In genomic region chr19:17236831-17237543, GRCh38 we compare ENCODE assay signal across 1 cellular context.
TF ChIP-seq lines count a peak whose summit lies in the region.

No MANE protein-coding gene starts in this region.

TF ChIP-seq in H1, 55 proteins besides CTCF, POLR2A, EP300 and RAD21:
- TF ChIP-seq JUN (IDR thresholded peaks at IDR 0.05; ENCODE audit: low read depth, low read length), result no peak
- TF ChIP-seq ATF2 (IDR thresholded peaks at IDR 0.05; ENCODE audit: low read length), result no peak
- no peak for TF ChIP-seq CBX5 (IDR thresholded peaks at IDR 0.05; ENCODE audit: low read depth, low read length)
- no peak for TF ChIP-seq ASH2L (IDR thresholded peaks at IDR 0.05; ENCODE audit: low read length)
- no peak for TF ChIP-seq BRCA1 (IDR thresholded peaks at IDR 0.05; ENCODE audit: low read depth, low read length)
- no peak for TF ChIP-seq FOSL1 (IDR thresholded peaks at IDR 0.05; ENCODE audit: insufficient read depth, low read depth, low read length)
- TF ChIP-seq CEBPB (IDR thresholded peaks at IDR 0.05; ENCODE audit: low read depth, low read length), result no peak
- TF ChIP-seq HDAC6 (IDR thresholded peaks at IDR 0.05; ENCODE audit: low read depth, low read length), result no peak
- TF ChIP-seq CHD1 (IDR thresholded peaks at IDR 0.05; ENCODE audit: low read depth, low read length), result no peak
- no peak for TF ChIP-seq HDAC2 (IDR thresholded peaks at IDR 0.05; ENCODE audit: borderline replicate concordance in 1 of 2, low read depth in 2 of 2, low read length in 2 of 2)
